In the genomic region with DNA sequence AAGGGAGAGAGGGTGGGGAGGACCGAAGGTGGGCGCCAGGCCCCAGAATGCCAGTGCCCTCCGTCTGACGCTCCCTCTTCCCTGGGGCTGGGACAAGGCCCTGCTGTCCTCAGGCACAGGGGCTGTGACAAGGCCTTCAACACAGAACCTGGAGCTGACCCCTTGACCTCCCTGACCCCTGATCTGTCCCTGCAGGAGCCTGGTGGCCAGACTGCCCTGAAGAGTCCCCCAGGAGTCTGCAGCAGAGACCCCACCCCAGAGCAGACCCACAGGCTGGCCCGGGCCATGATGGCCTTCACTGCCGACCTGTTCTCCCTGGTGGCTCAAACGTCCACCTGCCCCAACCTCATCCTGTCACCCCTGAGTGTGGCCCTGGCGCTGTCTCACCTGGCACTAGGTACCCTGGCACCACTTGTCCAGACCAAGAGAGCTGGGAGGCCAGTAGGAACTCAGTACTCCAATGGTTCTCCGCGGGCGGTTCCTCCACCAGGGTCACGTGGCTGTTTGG, we compare ENCODE assay signal across 27 cellular contexts. TPM values are rescaled to one million over a fixed set of nuclear protein-coding genes. Genes with fewer than 3 reads are reported as not detected.
"Had no signal": no experiment of that assay in that cellular context is flagged by ENCODE, and none has a peak within 500 bp of the region (broad histone marks: within the 10 kb centered on the region; RNA-seq: fewer than 3 reads in every experiment).

No MANE protein-coding gene starts in this region.

- H3K27me3 ChIP-seq: ascending aorta, body of pancreas, SJCRH30 had no signal

- H3K36me3 ChIP-seq: ascending aorta, SJCRH30 had no signal

- H3K27ac ChIP-seq: body of pancreas, SJCRH30 had no signal

- H3K4me2 ChIP-seq: SK-N-SH had no signal

- DNase-seq: activated CD4-positive, alpha-beta T cell treated with anti-CD3 and anti-CD28 coated beads for 4 hours; activated CD4-positive, alpha-beta T cell treated with anti-CD3 and anti-CD28 coated beads, Interleukin-2, amount 50 U/mL, for 48 hours; activated CD8-positive, alpha-beta memory T cell treated with anti-CD3 and anti-CD28 coated beads for 24 hours; activated effector memory CD4-positive, alpha-beta T cell treated with anti-CD3 and anti-CD28 coated beads, Interleukin-2, amount 50 U/mL, for 16 hours; activated naive CD4-positive, alpha-beta T cell treated with Interleukin-2 at 50 U/mL for 16 hours; activated naive CD8-positive, alpha-beta T cell treated with anti-CD3 and anti-CD28 coated beads, Interleukin-2, amount 50 U/mL, for 24 hours; activated T-cell treated with anti-CD3 and anti-CD28 coated beads, Interleukin-2, amount 50 U/mL, for 4 hours; amniotic stem cell; body of pancreas; MM.1S; NCI-H1105; NCI-H1436; NCI-H1694 treated with DMSO at 0.1 percent for 48 hours; NCI-H2029 treated with DMSO at 0.1 percent for 48 hours; NCI-H345; NCI-H510A; NCI-H69; NK-92 treated with Interleukin-12 subunit alpha and Interleukin-12 subunit beta, amount 100 ng/mL, for 24 hours; OCI-M1; Right ventricle myocardium superior; RPMI8226; SJCRH30 had no signal

- H3K4me1 ChIP-seq: ascending aorta, body of pancreas, SJCRH30 had no signal

- H3K4me3 ChIP-seq: ascending aorta, body of pancreas, SJCRH30 had no signal

- H3K9ac ChIP-seq: SK-N-SH had no signal

- ATAC-seq: activated CD4-positive, CD25-positive, alpha-beta regulatory T cell treated with anti-CD3 and anti-CD28 coated beads, Interleukin-2, amount 50 U/mL, for 24 hours; activated naive CD4-positive, alpha-beta T cell treated with anti-CD3 and anti-CD28 coated beads, Interleukin-2, amount 50 U/mL, for 72 hours; activated naive CD8-positive, alpha-beta T cell treated with anti-CD3 and anti-CD28 coated beads, Interleukin-2, amount 50 U/mL, for 24 hours; activated T-cell treated with anti-CD3 and anti-CD28 coated beads, Interleukin-2, amount 50 U/mL, for 4 hours; body of pancreas; Panc1 had no signal

- H3K9me3 ChIP-seq: ascending aorta, body of pancreas, SJCRH30, SK-N-SH had no signal

RNA-seq across cellular contexts. Expression of gene SERPINF2, which starts 2.9 kb away (rescaled TPM):
- total RNA-seq: SJCRH30 had no signal
